In the genomic region with DNA sequence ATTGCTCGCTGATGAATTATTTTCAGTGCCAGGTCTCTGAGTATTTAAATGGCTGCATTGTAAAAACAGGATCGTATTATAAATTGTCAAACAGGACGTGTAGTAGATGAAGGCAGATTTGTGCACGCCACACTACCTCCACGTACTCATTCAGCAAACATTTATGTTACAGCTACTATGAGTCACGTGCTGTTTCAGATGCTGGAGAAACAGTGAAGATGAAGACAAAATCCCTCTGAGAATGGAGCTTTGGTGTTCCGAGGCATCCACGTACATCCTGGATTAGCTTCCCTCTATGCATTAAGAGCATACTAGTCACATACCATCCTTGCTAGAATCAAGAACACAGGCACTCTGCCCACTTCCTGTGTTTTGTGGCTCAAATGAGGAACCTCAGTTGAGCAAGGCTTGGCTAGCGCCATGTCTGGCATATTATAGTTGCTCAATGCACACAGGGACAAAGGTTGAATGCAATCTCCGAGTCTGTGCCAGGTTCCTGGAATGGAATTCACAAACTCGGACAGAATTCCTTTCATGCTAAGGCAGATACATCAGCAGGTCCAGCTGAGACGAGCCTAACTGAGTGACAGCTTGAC, we compare ENCODE assay signal across 12 cellular contexts.
DNase-seq lines count a peak whose midpoint lies in the region; TF ChIP-seq lines count a peak whose summit lies in the region.
"Had no signal": no experiment of that assay in that cellular context is flagged by ENCODE, and none has a peak within 500 bp of the region (broad histone marks: within the 10 kb centered on the region; RNA-seq: fewer than 3 reads in every experiment).

No MANE protein-coding gene starts in this region.

- H3K36me3 ChIP-seq in osteoblast (ENCODE audit: insufficient read depth, low read length) = no peaks in the 10 kb centered on the region

- H3K9me3 ChIP-seq in osteoblast (ENCODE audit: low read depth, low read length) = no peaks in the 10 kb centered on the region

- H3K27ac ChIP-seq in osteoblast (ENCODE audit: low read depth, low read length) = no peak overlapping the region

- peak overlapping the region; percentile 32 for H2AFZ ChIP-seq in osteoblast (ENCODE audit: low read length)
- H2AFZ ChIP-seq: GM23338 had no signal

- H3K4me1 Mint-ChIP-seq in progenitor cell of endocrine pancreas (ENCODE audit: low read depth) = no peaks in the 10 kb centered on the region

- no peaks in the 10 kb centered on the region for H3K9me3 Mint-ChIP-seq in progenitor cell of endocrine pancreas (ENCODE audit: low read depth)
- H3K9me3 Mint-ChIP-seq: GM23338, IgD-negative memory B cell had no signal

- H3K27me3 Mint-ChIP-seq in progenitor cell of endocrine pancreas = no peaks in the 10 kb centered on the region
- H3K27me3 Mint-ChIP-seq: IgD-negative memory B cell had no signal

- no peak overlapping the region for H3K27ac Mint-ChIP-seq in progenitor cell of endocrine pancreas
- H3K27ac Mint-ChIP-seq: GM23338, IgD-negative memory B cell had no signal

- H3K4me3 ChIP-seq in fibroblast of pulmonary artery (replicated peaks; ENCODE audit: low read depth, low read length) (no peak overlapping the region), osteoblast (ENCODE audit: insufficient read depth, low read length) (no peak overlapping the region)
- H3K4me3 ChIP-seq: GM23338 had no signal

- H3K79me2 ChIP-seq in osteoblast (ENCODE audit: insufficient read depth, low read length) = no peaks in the 10 kb centered on the region

- H3K4me1 ChIP-seq in osteoblast (ENCODE audit: insufficient read depth, low read length) = peaks cover 12% of the 10 kb centered on the region

- DNase-seq in EL = peak; percentile 34
- DNase-seq in OCI-M1 (lab: John Stamatoyannopoulos, UW) = peak; percentile 1
- peak; percentile 32 for DNase-seq in fibroblast of pulmonary artery (ENCODE audit: low read depth)
- DNase-seq in osteoblast (ENCODE audit: insufficient read length, low spot score, missing footprints) = no peak
- DNase-seq in DMS114 treated with DMSO at 0.1 percent for 48 hours (lab: John Stamatoyannopoulos, UW; ENCODE audit: unreplicated experiment) = no peak
- no peak for DNase-seq in progenitor cell of endocrine pancreas (ENCODE audit: low spot score, unreplicated experiment)
- DNase-seq in GOT3 (lab: John Stamatoyannopoulos, UW) = no peak
- no peak for DNase-seq in NCI-H82 (lab: John Stamatoyannopoulos, UW)
- DNase-seq: activated CD8-positive, alpha-beta memory T cell treated with anti-CD3 and anti-CD28 coated beads, Interleukin-2, amount 50 U/mL, for 4 hours; DND-41 had no signal

- H3K4me2 ChIP-seq in osteoblast (ENCODE audit: insufficient read depth, low read length) = peak overlapping the region; percentile 63
- H3K4me2 ChIP-seq: GM23338 had no signal

- H4K20me1 ChIP-seq in osteoblast (ENCODE audit: insufficient read depth, low read length) = peaks cover 9% of the 10 kb centered on the region

- H3K4me3 Mint-ChIP-seq in progenitor cell of endocrine pancreas (ENCODE audit: low read depth) = no peak overlapping the region
- H3K4me3 Mint-ChIP-seq: GM23338 had no signal

- TF ChIP-seq CTCF in fibroblast of pulmonary artery (IDR thresholded peaks at IDR 0.05; ENCODE audit: low read length, missing control alignments) (no peak), osteoblast (IDR thresholded peaks at IDR 0.05; ENCODE audit: extremely low read depth, low read depth, low read length) (no peak), progenitor cell of endocrine pancreas (IDR thresholded peaks at IDR 0.05; ENCODE audit: unreplicated experiment) (no peak)

- no peaks in the 10 kb centered on the region for H3K36me3 Mint-ChIP-seq in progenitor cell of endocrine pancreas (ENCODE audit: insufficient read depth)

- no peaks in the 10 kb centered on the region for H3K27me3 ChIP-seq in osteoblast (ENCODE audit: insufficient read depth, low read length)

Comparison
In these comparisons a context has a peak if more than half of its experiments do, and no peak if none do; other contexts are left out.
1. DNase-seq: peak in EL (single experiment), OCI-M1 (single experiment) and fibroblast of pulmonary artery (single experiment); none in osteoblast (single experiment), DMS114 treated with DMSO at 0.1 percent for 48 hours (single experiment), progenitor cell of endocrine pancreas (single experiment), GOT3 (single experiment) and NCI-H82 (single experiment).